ENCODE assay signal across 8 cellular contexts in genomic region chr10:61899045-61899444, GRCh38. TPM values are rescaled to one million over a fixed set of nuclear protein-coding genes. Genes with fewer than 3 reads are reported as not detected.
DNase-seq lines count a peak whose midpoint lies in the region; ATAC-seq, FAIRE-seq and TF ChIP-seq lines count a peak whose summit lies in the region.

No MANE protein-coding gene starts in this region.

- H3K9me3 Mint-ChIP-seq in activated B cell treated with CpG ODN at 0.5 μM for 24 hours: no peaks in the 10 kb centered on the region

- WGBS in ovary, 3 donors: 77 to 81% (median 79%) methylated on average over 5 of the region's 5 CpGs

- no peaks in the 10 kb centered on the region for H3K27me3 ChIP-seq in ovary

- no peak overlapping the region for H3K4me3 ChIP-seq in ovary

- H3K36me3 ChIP-seq in ovary: no peaks in the 10 kb centered on the region

- H3K36me3 Mint-ChIP-seq in activated B cell treated with CpG ODN at 0.5 μM for 24 hours (ENCODE audit: low read depth): peaks cover 26% of the 10 kb centered on the region

- CTCF ChIA-PET in activated B cell treated with CpG ODN at 0.5 μM for 24 hours (lab: Charles Lee): interaction anchor here (0.6 to 11.3 kb wide), 8 partner anchors 26 to 345 kb away, joined by 3 to 101 read pairs (median 4); no protein-coding TSS in a partner anchor

- TF ChIP-seq CTCF in activated B cell treated with CpG ODN at 0.5 μM for 24 hours (IDR thresholded peaks at IDR 0.05): no peak
- no peak for TF ChIP-seq CTCF in ovary (IDR thresholded peaks at IDR 0.05)

- H3K4me3 Mint-ChIP-seq in activated B cell treated with CpG ODN at 0.5 μM for 24 hours: peak overlapping the region; percentile 97

- no peaks in the 10 kb centered on the region for H3K9me3 ChIP-seq in ovary

- intact Hi-C loops in activated B cell treated with CpG ODN at 0.5 μM for 24 hours (cut with micrococcal nuclease): loop anchor here (5.0 kb wide), 1 partner anchor 523 kb away; no protein-coding TSS in a partner anchor
- intact Hi-C loops in ovary (cut with DNase I): no loop called here

- POLR2A ChIA-PET in activated B cell treated with CpG ODN at 0.5 μM for 24 hours (lab: Charles Lee): interaction anchor here (0.6 to 11.6 kb wide), 21 partner anchors 32 to 1907 kb away, joined by 3 to 589 read pairs (median 46); no protein-coding TSS in a partner anchor

- H3K27ac Mint-ChIP-seq in activated B cell treated with CpG ODN at 0.5 μM for 24 hours: peak overlapping the region; percentile 98

- TF ChIP-seq POLR2A in ovary (IDR thresholded peaks at IDR 0.05): no peak

- TF ChIP-seq EP300 in ovary (IDR thresholded peaks at IDR 0.05): no peak

- H3K27ac ChIP-seq in ovary: no peak overlapping the region

- peaks cover 9% of the 10 kb centered on the region for H3K4me1 ChIP-seq in ovary (ENCODE audit: insufficient read depth)

- FAIRE-seq in islet of Langerhans (lab: Jason Lieb, UNC) (peak; percentile 5), frontal cortex (lab: Jason Lieb, UNC) (no peak)

- DNase-seq in AG08396 (ENCODE audit: low spot score) (peak; percentile 22), HCEC 1CT (peak; percentile 69), activated B cell treated with CpG ODN at 0.5 μM for 24 hours (no peak), ovary (no peak), frontal cortex (ENCODE audit: low spot score in 2 of 2) (no peak)
- no peak for DNase-seq in NK-92 treated with Interleukin-12 subunit alpha and Interleukin-12 subunit beta, amount 100 ng/mL, for 24 hours (lab: John Stamatoyannopoulos, UW)

- ATAC-seq in activated B cell treated with CpG ODN at 0.5 μM for 24 hours (ENCODE audit: low read depth) (no peak), HG03442 (IDR thresholded peaks at IDR 0.05; ENCODE audit: unreplicated experiment) (no peak)

- H3K4me1 Mint-ChIP-seq in activated B cell treated with CpG ODN at 0.5 μM for 24 hours: peaks cover 37% of the 10 kb centered on the region

- no peaks in the 10 kb centered on the region for H3K27me3 Mint-ChIP-seq in activated B cell treated with CpG ODN at 0.5 μM for 24 hours

RNA-seq across cellular contexts. Expression of gene ARID5B, which starts 2.5 kb away (rescaled TPM):
- total RNA-seq in activated B cell treated with CpG ODN at 0.5 μM for 24 hours (67.4 and 76.8 TPM in 2 replicates), ovary (10 to 100 TPM; 20.1 to 61.8 (median 38.6) TPM), frontal cortex (19.6 TPM)
- 10 to 100 TPM; 18.3 to 24.0 TPM for polyA plus RNA-seq in ovary

Comparison
In these comparisons a context has a peak if more than half of its experiments do, and no peak if none do; other contexts are left out.
1. DNase-seq: peak in AG08396 (single experiment) and HCEC 1CT (single experiment); none in activated B cell treated with CpG ODN at 0.5 μM for 24 hours (single experiment), ovary (0 of 5), NK-92 treated with Interleukin-12 subunit alpha and Interleukin-12 subunit beta, amount 100 ng/mL, for 24 hours (single experiment) and frontal cortex (0 of 2).